Comparison of ENCODE assay signal across 1 cellular context in the genomic region with DNA sequence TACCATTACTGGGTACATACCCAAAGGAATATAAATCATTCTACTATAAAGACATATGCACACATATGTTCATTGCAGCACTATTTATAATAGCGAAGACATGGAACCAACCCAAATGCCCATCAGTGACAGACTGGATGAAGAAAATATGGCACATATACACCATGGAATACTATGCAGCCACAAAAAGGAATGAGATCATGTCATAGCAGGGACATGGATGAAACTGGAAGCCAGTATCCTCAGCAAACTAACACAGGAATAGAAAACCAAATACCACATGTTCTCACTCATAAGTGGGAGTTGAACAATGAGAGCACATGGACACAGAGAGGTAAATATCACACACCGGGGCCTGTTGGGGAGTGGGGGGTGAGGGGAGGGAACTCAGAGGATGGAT. TPM values are rescaled to one million over a fixed set of nuclear protein-coding genes. Genes with fewer than 3 reads are reported as not detected.
"Had no signal": no experiment of that assay in that cellular context is flagged by ENCODE, and none has a peak within 500 bp of the region (broad histone marks: within the 10 kb centered on the region; RNA-seq: fewer than 3 reads in every experiment).

No MANE protein-coding gene starts in this region.

RNA-seq across cellular contexts. Expression of a gene that starts 40.8 kb away (rescaled TPM):
- polyA plus RNA-seq: GM23248 had no signal
